ENCODE assay signal across 27 cellular contexts in the genomic region with DNA sequence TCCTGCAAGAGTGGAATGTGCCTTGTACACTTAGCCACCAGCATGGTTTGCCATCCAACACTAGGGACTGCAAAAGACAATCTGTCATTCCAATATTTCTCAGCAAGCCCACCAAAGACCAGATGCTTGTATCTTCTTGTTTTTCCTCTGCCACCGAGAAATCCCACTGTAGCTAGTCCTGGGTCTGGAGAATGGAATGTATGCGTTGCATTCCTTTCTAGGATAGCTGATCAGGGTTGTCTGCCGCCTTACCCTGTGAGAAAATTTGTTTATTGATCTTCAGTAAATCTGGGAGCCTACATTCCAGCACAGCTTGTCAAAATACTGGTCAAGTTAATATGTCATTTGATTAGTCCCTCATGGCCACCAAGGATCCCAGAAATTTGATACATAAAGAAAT. TPM values are rescaled to one million over a fixed set of nuclear protein-coding genes. Genes with fewer than 3 reads are reported as not detected.
"Had no signal": no experiment of that assay in that cellular context is flagged by ENCODE, and none has a peak within 500 bp of the region (broad histone marks: within the 10 kb centered on the region; RNA-seq: fewer than 3 reads in every experiment).

No MANE protein-coding gene starts in this region.

- H3K4me1 ChIP-seq: esophagus squamous epithelium, lower lobe of right lung, pancreas, right lobe of liver, tibial nerve, upper lobe of left lung had no signal

- FAIRE-seq: endometrium, keratinocyte, pancreas, small intestine, urothelium cell line had no signal

- H3K9me3 ChIP-seq: esophagus squamous epithelium, heart right ventricle, lower lobe of right lung, neutrophil, pancreas, right lobe of liver, thoracic aorta, tibial nerve, upper lobe of left lung had no signal

- DNase-seq: dermis blood vessel endothelial cell; effector memory CD4-positive, alpha-beta T cell; erythroblast; esophagus squamous epithelium; foreskin melanocyte; glutamatergic neuron; heart right ventricle; hippocampal formation; left ventricle myocardium superior; lower lobe of right lung; midbrain; naive thymus-derived CD4-positive, alpha-beta T cell; pancreas; right lobe of liver; small intestine; stimulated activated CD4-positive, alpha-beta T cell treated with anti-CD3 and anti-CD28 coated beads, Interleukin-15, amount 100 ng/mL, for 24 hours; stimulated activated CD4-positive, alpha-beta T cell treated with anti-CD3 and anti-CD28 coated beads, Interleukin-2, amount 100 ng/mL, for 48 hours; stimulated activated naive B cell treated with anti-CD40 and anti-IgM and Interleukin-4, amounts not matched to agents 10 μg/mL and 1 μg/mL and 100 μg/mL, for 72 hours; upper lobe of left lung had no signal

- H3K36me3 ChIP-seq: esophagus squamous epithelium, heart right ventricle, lower lobe of right lung, neutrophil, pancreas, right lobe of liver, thoracic aorta, tibial nerve, upper lobe of left lung had no signal

- H3K4me3 ChIP-seq: coronary artery, esophagus squamous epithelium, heart right ventricle, lower lobe of right lung, pancreas, right lobe of liver, thoracic aorta, tibial nerve, upper lobe of left lung had no signal

- H3K27ac ChIP-seq: coronary artery, esophagus squamous epithelium, heart right ventricle, lower lobe of right lung, neutrophil, pancreas, right lobe of liver, thoracic aorta, tibial nerve, upper lobe of left lung had no signal

- H3K27me3 ChIP-seq: neutrophil, right lobe of liver, tibial nerve, upper lobe of left lung had no signal

RNA-seq across cellular contexts. Expression of gene ADAMTS18, which starts 28.1 kb away (rescaled TPM):
- total RNA-seq: esophagus squamous epithelium; left ventricle myocardium superior; mucosa of gallbladder; naive thymus-derived CD4-positive, alpha-beta T cell; right lobe of liver had no signal
- polyA plus RNA-seq: keratinocyte; naive thymus-derived CD4-positive, alpha-beta T cell had no signal
